ENCODE assay signal across 8 cellular contexts in the genomic region with DNA sequence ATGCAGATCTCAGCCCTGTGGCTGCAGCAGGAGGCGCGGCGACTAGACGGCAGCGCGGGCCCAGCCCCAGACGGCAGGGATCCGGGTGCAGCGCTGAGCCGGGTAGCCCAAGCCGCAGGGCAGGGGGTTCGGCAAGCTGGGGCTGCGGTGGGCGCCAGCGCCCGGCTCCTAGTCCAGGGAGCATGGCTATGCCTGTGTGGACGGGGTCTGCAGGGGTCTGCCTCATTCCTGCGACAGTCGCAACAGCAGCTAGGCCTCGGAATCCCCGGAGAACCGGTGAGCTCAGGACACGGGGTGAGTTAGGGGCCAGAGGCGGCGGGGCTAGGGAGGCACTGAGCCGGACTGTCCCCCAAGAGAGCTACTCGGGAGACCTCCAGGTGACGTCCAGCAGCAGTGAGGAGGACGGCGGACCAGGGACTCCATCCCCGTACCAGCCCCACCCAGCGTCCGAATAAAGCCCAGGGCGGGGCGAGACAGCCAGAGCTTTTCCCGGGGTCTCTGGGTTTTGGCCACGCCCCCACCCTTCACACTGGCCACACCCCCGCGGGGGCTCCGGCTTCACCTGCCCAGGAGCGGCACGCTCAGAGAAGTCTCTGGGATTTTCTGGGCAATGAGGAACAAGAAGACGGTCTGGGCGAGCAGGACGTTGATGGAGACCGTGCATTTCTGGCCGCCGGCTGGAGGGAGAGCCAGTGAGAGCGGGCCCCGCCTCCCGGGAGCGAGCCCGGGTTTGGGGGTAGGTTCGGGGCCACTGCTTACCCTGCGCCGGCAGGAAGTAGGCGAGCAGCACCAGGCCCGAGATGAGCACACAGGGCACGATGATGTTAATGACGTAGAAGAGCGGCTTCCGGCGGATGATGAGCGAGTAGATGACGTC. TPM values are rescaled to one million over a fixed set of nuclear protein-coding genes. Genes with fewer than 3 reads are reported as not detected.
DNase-seq lines count a peak whose midpoint lies in the region; ATAC-seq and TF ChIP-seq lines count a peak whose summit lies in the region.

No MANE protein-coding gene starts in this region.

- H3K4me3 ChIP-seq in astrocyte of the spinal cord (ENCODE audit: low read depth, low read length) (peak overlapping the region; percentile 36), lower lobe of right lung (peak overlapping the region; percentile 67), thymus (ENCODE audit: low read length) (peak overlapping the region; percentile 29)

- H3K27me3 Mint-ChIP-seq in T-helper 1 cell treated with Interleukin-12 subunit alpha and Interleukin-12 subunit beta and Interleukin-4 antibody, amounts not matched to agents 30 μg/mL and 1 μg/mL, for 36 hours (ENCODE audit: low read depth): peaks cover 10% of the 10 kb centered on the region
- peaks cover 23% of the 10 kb centered on the region for H3K27me3 Mint-ChIP-seq in progenitor cell of endocrine pancreas

- WGBS in thymus: 13% methylated on average over 65 of the region's 65 CpGs

- no peaks in the 10 kb centered on the region for H3K9me3 ChIP-seq in lower lobe of right lung
- H3K9me3 ChIP-seq in thymus (ENCODE audit: control insufficient read depth): peaks cover 3% of the 10 kb centered on the region

- peaks cover 6% of the 10 kb centered on the region for H3K36me3 Mint-ChIP-seq in T-helper 1 cell treated with Interleukin-12 subunit alpha and Interleukin-12 subunit beta and Interleukin-4 antibody, amounts not matched to agents 30 μg/mL and 1 μg/mL, for 36 hours (ENCODE audit: low read depth)
- peaks cover 6% of the 10 kb centered on the region for H3K36me3 Mint-ChIP-seq in progenitor cell of endocrine pancreas (ENCODE audit: insufficient read depth)

- ATAC-seq in lower lobe of right lung (peak; percentile 2 to 40), GM21737 (IDR thresholded peaks at IDR 0.05; ENCODE audit: unreplicated experiment) (no peak)

- no peak for TF ChIP-seq CTCF in astrocyte of the spinal cord (IDR thresholded peaks at IDR 0.05; ENCODE audit: low read depth, low read length)
- TF ChIP-seq CTCF in lower lobe of right lung (IDR thresholded peaks at IDR 0.05): no peak
- no peak for TF ChIP-seq CTCF in progenitor cell of endocrine pancreas (IDR thresholded peaks at IDR 0.05; ENCODE audit: unreplicated experiment)

- H3K27ac Mint-ChIP-seq in T-helper 1 cell treated with Interleukin-12 subunit alpha and Interleukin-12 subunit beta and Interleukin-4 antibody, amounts not matched to agents 30 μg/mL and 1 μg/mL, for 36 hours: peak overlapping the region; percentile 72
- H3K27ac Mint-ChIP-seq in progenitor cell of endocrine pancreas: no peak overlapping the region

- H3K27me3 ChIP-seq in lower lobe of right lung (ENCODE audit: low read depth): peaks cover 10% of the 10 kb centered on the region
- H3K27me3 ChIP-seq in thymus (ENCODE audit: control insufficient read depth, insufficient read depth): peaks cover 40% of the 10 kb centered on the region

- H3K4me3 Mint-ChIP-seq in T-helper 1 cell treated with Interleukin-12 subunit alpha and Interleukin-12 subunit beta and Interleukin-4 antibody, amounts not matched to agents 30 μg/mL and 1 μg/mL, for 36 hours: peak overlapping the region; percentile 87
- no peak overlapping the region for H3K4me3 Mint-ChIP-seq in progenitor cell of endocrine pancreas (ENCODE audit: low read depth)

- H3K4me1 Mint-ChIP-seq in T-helper 1 cell treated with Interleukin-12 subunit alpha and Interleukin-12 subunit beta and Interleukin-4 antibody, amounts not matched to agents 30 μg/mL and 1 μg/mL, for 36 hours (ENCODE audit: low read depth): peaks cover 26% of the 10 kb centered on the region
- peaks cover 8% of the 10 kb centered on the region for H3K4me1 Mint-ChIP-seq in progenitor cell of endocrine pancreas (ENCODE audit: low read depth)

- DNase-seq in astrocyte of the spinal cord (ENCODE audit: low read depth, low spot score) (no peak), lower lobe of right lung (peak; percentile 71), Kasumi-1 (lab: John Stamatoyannopoulos, UW) (no peak), pons (ENCODE audit: low spot score) (no peak), progenitor cell of endocrine pancreas (ENCODE audit: low spot score, unreplicated experiment) (no peak)

- H3K4me1 ChIP-seq in lower lobe of right lung (peaks cover 45% of the 10 kb centered on the region), thymus (ENCODE audit: control insufficient read depth, insufficient read depth, low read length) (peaks cover 11% of the 10 kb centered on the region)

- no peaks in the 10 kb centered on the region for H3K9me3 Mint-ChIP-seq in T-helper 1 cell treated with Interleukin-12 subunit alpha and Interleukin-12 subunit beta and Interleukin-4 antibody, amounts not matched to agents 30 μg/mL and 1 μg/mL, for 36 hours
- no peaks in the 10 kb centered on the region for H3K9me3 Mint-ChIP-seq in progenitor cell of endocrine pancreas (ENCODE audit: low read depth)

- H3K27ac ChIP-seq in lower lobe of right lung: peak overlapping the region; percentile 60
- H3K27ac ChIP-seq in thymus (ENCODE audit: low read depth): no peak overlapping the region

- intact Hi-C loops in lower lobe of right lung (cut with DNase I): no loop called here

- in situ Hi-C loops in astrocyte of the spinal cord (cut with HindIII; ENCODE audit: low sequenced_read_pairs): no loop called here

- H3K36me3 ChIP-seq in lower lobe of right lung: peaks cover 21% of the 10 kb centered on the region
- peaks cover 18% of the 10 kb centered on the region for H3K36me3 ChIP-seq in thymus (ENCODE audit: control insufficient read depth, insufficient read depth)

RNA-seq across cellular contexts. Expression of a gene that starts 1.1 kb away (rescaled TPM):
- 2.2 TPM for total RNA-seq in lower lobe of right lung
- 1.2 TPM for polyA plus RNA-seq in thymus
- 3.6 and 3.7 TPM in 2 replicates for total RNA-seq in progenitor cell of endocrine pancreas

RNA-seq across cellular contexts. Expression of a gene that starts 2.4 kb away (rescaled TPM):
- total RNA-seq in lower lobe of right lung (0.71 TPM), progenitor cell of endocrine pancreas (0.31 and 0.36 TPM in 2 replicates)
- 1.9 TPM for polyA plus RNA-seq in thymus

RNA-seq across cellular contexts. Expression of a gene that starts 31.6 kb away (rescaled TPM):
- 0.92 TPM for total RNA-seq in lower lobe of right lung
- 0.09 TPM for polyA plus RNA-seq in thymus
- total RNA-seq in progenitor cell of endocrine pancreas: not detected in 2 replicates

RNA-seq across cellular contexts. Expression of a gene that starts 39.4 kb away (rescaled TPM):
- total RNA-seq in lower lobe of right lung (59.9 TPM), progenitor cell of endocrine pancreas (46.8 and 47.4 TPM in 2 replicates)
- polyA plus RNA-seq in thymus: 30.9 TPM

RNA-seq across cellular contexts. Expression of a gene that starts 39.6 kb away (rescaled TPM):
- total RNA-seq in lower lobe of right lung: 97.5 TPM
- polyA plus RNA-seq in thymus: 189 TPM
- total RNA-seq in progenitor cell of endocrine pancreas: 97.4 and 106 TPM in 2 replicates
